13 cellular contexts compared by ENCODE assay signal in the genomic region with DNA sequence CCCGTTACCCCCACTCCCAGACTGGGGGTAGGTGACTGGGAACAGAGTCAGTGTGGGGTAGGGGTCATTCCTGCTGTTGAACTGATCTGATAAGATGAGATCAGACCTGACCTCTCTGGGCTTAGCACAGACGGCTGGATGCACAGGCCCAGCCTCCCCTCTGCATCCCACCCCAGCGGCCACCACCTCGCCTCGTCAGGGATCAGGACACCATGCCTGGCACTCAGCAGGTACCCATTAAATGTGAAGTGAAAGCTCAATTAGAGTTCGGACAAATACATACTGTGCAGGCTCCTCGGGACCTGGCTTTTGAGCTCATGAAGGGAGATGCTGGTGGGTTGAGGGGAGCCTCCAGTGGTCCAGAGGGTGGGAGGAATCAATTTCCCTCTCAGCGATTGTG. TPM values are rescaled to one million over a fixed set of nuclear protein-coding genes. Genes with fewer than 3 reads are reported as not detected.
DNase-seq lines count a peak whose midpoint lies in the region; ATAC-seq and TF ChIP-seq lines count a peak whose summit lies in the region.
"Had no signal": no experiment of that assay in that cellular context is flagged by ENCODE, and none has a peak within 500 bp of the region (broad histone marks: within the 10 kb centered on the region; RNA-seq: fewer than 3 reads in every experiment).

No MANE protein-coding gene starts in this region.

- peaks cover 48 to 92% of the 10 kb centered on the region in 2 donors for H3K4me1 ChIP-seq in thyroid gland

- peaks cover 2% of the 10 kb centered on the region for H3K36me3 Mint-ChIP-seq in endothelial cell (ENCODE audit: low read depth, unreplicated experiment)
- H3K36me3 Mint-ChIP-seq in neural crest cell (ENCODE audit: low read depth): no peaks in the 10 kb centered on the region

- H3K9me3 Mint-ChIP-seq in endothelial cell (ENCODE audit: unreplicated experiment) (no peaks in the 10 kb centered on the region), neural crest cell (no peaks in the 10 kb centered on the region)

- H3K27ac ChIP-seq in VCaP: peak overlapping the region; percentile 100
- peak overlapping the region; percentile 57 to 92 (median 59) for H3K27ac ChIP-seq in thyroid gland
- H3K27ac ChIP-seq: KMS-11 had no signal

- H3K27me3 ChIP-seq in thyroid gland: no peaks in the 10 kb centered on the region

- no peaks in the 10 kb centered on the region for H3K36me3 ChIP-seq in thyroid gland
- H3K36me3 ChIP-seq: HAP-1 had no signal

- no peak for TF ChIP-seq POLR2A in thyroid gland (IDR thresholded peaks at IDR 0.05)

- intact Hi-C loops in thyroid gland (cut with DNase I): loop anchor here (5.0 kb wide), 1 partner anchor 39 kb away; no protein-coding TSS in a partner anchor

- POLR2A ChIA-PET in HEK293T (lab: Yijun Ruan, JAX): no interaction called here

- H3K9me3 ChIP-seq in thyroid gland: no peaks in the 10 kb centered on the region
- H3K9me3 ChIP-seq: HAP-1 had no signal

- H3K4me3 Mint-ChIP-seq in endothelial cell (ENCODE audit: unreplicated experiment) (peak overlapping the region; percentile 1), neural crest cell (peak overlapping the region; percentile 50)

- H3K27me3 Mint-ChIP-seq in endothelial cell (ENCODE audit: unreplicated experiment) (peaks cover 2% of the 10 kb centered on the region), neural crest cell (ENCODE audit: low read depth) (no peaks in the 10 kb centered on the region)

- TF ChIP-seq CTCF in VCaP (conservative IDR thresholded peaks at IDR 0.05): no peak
- no peak for TF ChIP-seq CTCF in endothelial cell (IDR thresholded peaks at IDR 0.05; ENCODE audit: unreplicated experiment)
- TF ChIP-seq CTCF in neural crest cell (conservative IDR thresholded peaks at IDR 0.05): no peak
- no peak for TF ChIP-seq CTCF in thyroid gland (IDR thresholded peaks at IDR 0.05)

- H3K4me3 ChIP-seq in thyroid gland (replicated peaks in 1 of 3): no peak overlapping the region
- H3K4me3 ChIP-seq: HAP-1 had no signal

- CTCF ChIA-PET in HEK293T (lab: Yijun Ruan, JAX): no interaction called here

- H3K4me1 Mint-ChIP-seq in endothelial cell (ENCODE audit: unreplicated experiment) (peaks cover 38% of the 10 kb centered on the region), neural crest cell (peaks cover 76% of the 10 kb centered on the region)

- DNase-seq in endothelial cell (ENCODE audit: low spot score): no peak
- no peak for DNase-seq in neural crest cell (ENCODE audit: low read depth, low spot score)
- DNase-seq in thyroid gland: no peak
- no peak for DNase-seq in NCI-H2107 treated with DMSO at 0.1 percent for 48 hours (lab: John Stamatoyannopoulos, UW; ENCODE audit: unreplicated experiment)
- no peak for DNase-seq in NCI-H2171 treated with DMSO at 0.1 percent for 48 hours (lab: John Stamatoyannopoulos, UW)
- DNase-seq in HEK293T (ENCODE audit: extremely low spot score): no peak
- DNase-seq: activated CD8-positive, alpha-beta memory T cell treated with anti-CD3 and anti-CD28 coated beads, Interleukin-2, amount 50 U/mL, for 4 hours; amniotic stem cell; COR-L47 had no signal

- ATAC-seq in GM21526 (IDR thresholded peaks at IDR 0.05; ENCODE audit: low FRiP score, unreplicated experiment): no peak

- H3K27ac Mint-ChIP-seq in endothelial cell (ENCODE audit: unreplicated experiment) (peak overlapping the region; percentile 24), neural crest cell (ENCODE audit: unreplicated experiment) (peak overlapping the region; percentile 84)

- 66 to 69% methylated on average over 7 to 8 of the region's 8 CpGs for WGBS in thyroid gland, 2 donors

TF ChIP-seq in HEK293T, 16 proteins besides CTCF, POLR2A, EP300 and RAD21:
- TF ChIP-seq FOXM1 (IDR thresholded peaks at IDR 0.05; ENCODE audit: borderline replicate concordance) (no peak), BHLHE40 (IDR thresholded peaks at IDR 0.05; ENCODE audit: borderline replicate concordance) (no peak), CTBP1 (IDR thresholded peaks at IDR 0.05; ENCODE audit: borderline replicate concordance) (no peak), ARNT (IDR thresholded peaks at IDR 0.05) (no peak), ELF4 (IDR thresholded peaks at IDR 0.05) (no peak)
TF ChIP-seq in HEK293T: peak in this region for 0.

RNA-seq across cellular contexts. Expression of a gene that starts 15.7 kb away (rescaled TPM):
- total RNA-seq in endothelial cell (ENCODE audit: unreplicated experiment) (107 TPM), neural crest cell (60.9 and 64.4 TPM in 2 replicates), thyroid gland (10 to 100 TPM; 19.4 to 29.3 (median 20.8) TPM)
